Comparison of ENCODE assay signal across 14 cellular contexts in the genomic region with DNA sequence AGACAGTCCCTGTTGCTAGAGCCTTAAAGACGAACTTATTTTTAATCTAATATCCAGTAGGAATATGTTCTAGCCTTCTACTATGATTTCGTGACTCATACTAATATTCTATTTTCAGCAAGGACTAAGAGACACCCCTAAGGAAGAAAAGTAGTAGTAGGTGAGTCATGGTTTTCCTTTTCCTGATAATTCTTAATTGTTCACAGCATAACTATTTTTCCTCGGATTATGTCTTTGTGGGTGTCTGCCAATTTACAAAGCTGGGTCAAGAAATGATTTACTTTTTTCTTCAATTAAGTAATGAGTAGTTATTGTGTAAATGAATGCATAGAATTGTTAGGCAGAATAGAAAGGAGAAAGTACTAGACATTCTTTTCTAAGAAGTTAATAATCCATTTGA.
DNase-seq lines count a peak whose midpoint lies in the region; ATAC-seq, FAIRE-seq and TF ChIP-seq lines count a peak whose summit lies in the region.
"Had no signal": no experiment of that assay in that cellular context is flagged by ENCODE, and none has a peak within 500 bp of the region (broad histone marks: within the 10 kb centered on the region; RNA-seq: fewer than 3 reads in every experiment).

No MANE protein-coding gene starts in this region.

- H3K4me1 Mint-ChIP-seq in nephron = no peaks in the 10 kb centered on the region

- FAIRE-seq in urothelium cell line (lab: Jason Lieb, UNC) = no peak

- H3K9me3 Mint-ChIP-seq in nephron = no peaks in the 10 kb centered on the region

- peak overlapping the region; percentile 26 to 89 (median 38) for H3K27ac Mint-ChIP-seq in nephron

- H3K36me3 Mint-ChIP-seq in nephron (ENCODE audit: low read depth) = no peaks in the 10 kb centered on the region

- no peaks in the 10 kb centered on the region for H3K27me3 Mint-ChIP-seq in nephron (ENCODE audit: low read depth)

- no peak overlapping the region for H3K4me3 Mint-ChIP-seq in nephron

- no peak for ATAC-seq in GM18870 (IDR thresholded peaks at IDR 0.05; ENCODE audit: unreplicated experiment)

- TF ChIP-seq CTCF in epithelial cell of esophagus (IDR thresholded peaks at IDR 0.05; ENCODE audit: insufficient read depth, low read depth, low read length, missing control alignments) (no peak), nephron (IDR thresholded peaks at IDR 0.05; ENCODE audit: unreplicated experiment in 3 of 3) (no peak), GM20000 (IDR thresholded peaks at IDR 0.05; ENCODE audit: extremely low read depth, missing control alignments) (no peak)

- DNase-seq in M059J (ENCODE audit: low read depth) (peak; percentile 3), epithelial cell of esophagus (ENCODE audit: low read depth) (peak; percentile 42), urothelium cell line (ENCODE audit: low spot score) (peak; percentile 17), GM20000 (ENCODE audit: low spot score) (no peak)
- DNase-seq in stimulated activated CD4-positive, alpha-beta T cell treated with anti-CD3 and anti-CD28 coated beads, Interleukin-4, amount 100 ng/mL, for 1 hour = no peak
- DNase-seq: AML-193, DND-41, NCI-H1417 treated with DMSO at 0.1 percent for 48 hours, NCI-H187 treated with DMSO at 0.1 percent for 48 hours, NCI-H226, NCI-H524 treated with DMSO at 0.1 percent for 48 hours had no signal

- no peak overlapping the region for H3K4me3 ChIP-seq in epithelial cell of esophagus (ENCODE audit: low read length)
- H3K4me3 ChIP-seq: HAP-1 had no signal

Comparison
In these comparisons a context has a peak if more than half of its experiments do, and no peak if none do; other contexts are left out.
1. DNase-seq: peak in M059J (single experiment), epithelial cell of esophagus (single experiment) and urothelium cell line (single experiment); none in stimulated activated CD4-positive, alpha-beta T cell treated with anti-CD3 and anti-CD28 coated beads, Interleukin-4, amount 100 ng/mL, for 1 hour (single experiment) and GM20000 (single experiment).